13 cellular contexts compared by ENCODE assay signal in the genomic region with DNA sequence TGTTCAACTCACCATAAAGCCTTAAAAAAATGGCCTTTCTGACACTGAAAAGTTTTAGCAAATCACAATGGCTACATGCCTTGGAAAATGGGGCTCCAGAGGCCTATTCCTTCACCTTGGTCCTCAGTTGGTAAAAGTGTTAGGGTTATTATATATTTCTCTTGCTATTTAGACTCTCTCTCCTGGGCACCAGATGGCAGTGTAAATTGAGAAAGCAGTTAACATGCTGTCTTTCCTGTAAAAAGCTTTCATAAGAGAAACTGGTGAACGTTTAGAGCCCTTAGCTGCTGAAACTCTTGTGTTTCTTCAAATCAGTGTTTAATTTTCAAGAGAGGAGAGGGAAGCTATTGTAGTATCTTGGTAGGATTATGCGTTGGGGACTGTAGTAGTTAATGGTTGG.
A peak's percentile ranks its signal among the peaks of the same experiment; 100 is the strongest.
DNase-seq lines count a peak whose midpoint lies in the region; ATAC-seq and TF ChIP-seq lines count a peak whose summit lies in the region.
"Had no signal": no experiment of that assay in that cellular context is flagged by ENCODE, and none has a peak within 500 bp of the region (broad histone marks: within the 10 kb centered on the region; RNA-seq: fewer than 3 reads in every experiment).

No MANE protein-coding gene starts in this region.

- peak; percentile 25 for TF ChIP-seq CTCF in MCF 10A (IDR thresholded peaks at IDR 0.05; ENCODE audit: unreplicated experiment)
- TF ChIP-seq CTCF in breast epithelium (IDR thresholded peaks at IDR 0.05), result no peak
- peak; percentile 56 for TF ChIP-seq CTCF in choroid plexus epithelial cell (conservative IDR thresholded peaks at IDR 0.05; ENCODE audit: low read depth, low read length)
- TF ChIP-seq CTCF in Caco-2 (IDR thresholded peaks at IDR 0.05; ENCODE audit: insufficient read depth in 1 of 2, low read depth in 1 of 2, low read length in 1 of 2, severe bottlenecking in 1 of 2, unreplicated experiment in 1 of 2), result no peak

- CTCF ChIA-PET in MCF 10A (lab: Yijun Ruan, JAX) (interaction anchor here (0.6 to 1.4 kb wide), 10 partner anchors 11 to 1503 kb away, joined by 3 to 7 read pairs (median 3); no protein-coding TSS in a partner anchor), Caco-2 (lab: Charles Lee) (no interaction called here)

- H3K9me3 ChIP-seq in breast epithelium (no peaks in the 10 kb centered on the region), Caco-2 (no peaks in the 10 kb centered on the region)
- H3K9me3 ChIP-seq: BLaER1, thoracic aorta had no signal

- TF ChIP-seq POLR2A in breast epithelium (IDR thresholded peaks at IDR 0.05) (no peak), erythroblast (IDR thresholded peaks at IDR 0.05; ENCODE audit: low read length) (no peak)

- H3K4me1 Mint-ChIP-seq in MCF 10A (ENCODE audit: insufficient read depth, unreplicated experiment) (peaks cover 6% of the 10 kb centered on the region), Caco-2 (ENCODE audit: low read depth, unreplicated experiment) (no peaks in the 10 kb centered on the region)

- H3K4me1 ChIP-seq in breast epithelium (no peaks in the 10 kb centered on the region), Caco-2 (no peaks in the 10 kb centered on the region)

- DNase-seq in MCF 10A (ENCODE audit: unreplicated experiment) (peak; percentile 32), breast epithelium (ENCODE audit: low spot score in 2 of 2) (no peak), OCI-M1 (lab: John Stamatoyannopoulos, UW) (peak; percentile 23), choroid plexus epithelial cell (ENCODE audit: low read depth) (peak; percentile 68), erythroblast (lab: John Stamatoyannopoulos, UW) (no peak), Caco-2 (no peak)
- DNase-seq: NCI-H2029, T-helper 1 cell had no signal

- no peak overlapping the region for H3K4me3 Mint-ChIP-seq in MCF 10A (ENCODE audit: unreplicated experiment)
- H3K4me3 Mint-ChIP-seq in Caco-2 (ENCODE audit: unreplicated experiment), result no peak overlapping the region

- BruUV-seq in MCF 10A (replicated peaks; lab: Mats Ljungman, UMichigan), result no TSS peak
- no TSS peak for BruUV-seq in Caco-2 (replicated peaks; lab: Mats Ljungman, UMichigan)

- ATAC-seq in GM19023 (IDR thresholded peaks at IDR 0.05; ENCODE audit: unreplicated experiment) (no peak), HG02610 (IDR thresholded peaks at IDR 0.05; ENCODE audit: unreplicated experiment) (no peak)

- POLR2A ChIA-PET in MCF 10A (lab: Yijun Ruan, JAX), result no interaction called here
- POLR2A ChIA-PET in Caco-2 (lab: Charles Lee), result no interaction called here

- H3K27me3 Mint-ChIP-seq in MCF 10A (ENCODE audit: insufficient read depth, unreplicated experiment) (peaks cover 3% of the 10 kb centered on the region), Caco-2 (ENCODE audit: insufficient read depth, unreplicated experiment) (no peaks in the 10 kb centered on the region)

- intact Hi-C loops in MCF 10A (cut with micrococcal nuclease) (no loop called here), breast epithelium (cut with DNase I; ENCODE audit: low total_unique reads) (no loop called here), Caco-2 (cut with micrococcal nuclease; ENCODE audit: unreplicated experiment) (no loop called here)

- H3K27ac ChIP-seq in breast epithelium, result no peak overlapping the region
- H3K27ac ChIP-seq: BLaER1, thoracic aorta had no signal

- no peaks in the 10 kb centered on the region for H3K9me3 Mint-ChIP-seq in MCF 10A (ENCODE audit: unreplicated experiment)
- H3K9me3 Mint-ChIP-seq in Caco-2 (ENCODE audit: unreplicated experiment), result no peaks in the 10 kb centered on the region

- H3K36me3 ChIP-seq in breast epithelium (no peaks in the 10 kb centered on the region), Caco-2 (ENCODE audit: control insufficient read depth, insufficient read depth, low read length) (no peaks in the 10 kb centered on the region)
- H3K36me3 ChIP-seq: BLaER1, thoracic aorta had no signal

- no peaks in the 10 kb centered on the region for H3K36me3 Mint-ChIP-seq in MCF 10A (ENCODE audit: insufficient read depth, unreplicated experiment)
- H3K36me3 Mint-ChIP-seq in Caco-2 (ENCODE audit: insufficient read depth, unreplicated experiment), result no peaks in the 10 kb centered on the region

- no peaks in the 10 kb centered on the region for H3K27me3 ChIP-seq in breast epithelium
- no peaks in the 10 kb centered on the region for H3K27me3 ChIP-seq in Caco-2 (replicated peaks; ENCODE audit: control insufficient read depth, insufficient read depth, low read length)
- H3K27me3 ChIP-seq: BLaER1 had no signal

- no peak overlapping the region for H3K4me3 ChIP-seq in breast epithelium
- no peak overlapping the region for H3K4me3 ChIP-seq in choroid plexus epithelial cell (ENCODE audit: low read depth, low read length)
- no peak overlapping the region for H3K4me3 ChIP-seq in Caco-2 (ENCODE audit: low read depth, low read length)
- H3K4me3 ChIP-seq: BLaER1, lung, thoracic aorta had no signal

- H3K27ac Mint-ChIP-seq in MCF 10A (ENCODE audit: low read depth, unreplicated experiment), result no peak overlapping the region
- no peak overlapping the region for H3K27ac Mint-ChIP-seq in Caco-2 (ENCODE audit: unreplicated experiment)

Comparison
In these comparisons a context has a peak if more than half of its experiments do, and no peak if none do; other contexts are left out.
1. DNase-seq: peak in MCF 10A (single experiment), OCI-M1 (single experiment) and choroid plexus epithelial cell (single experiment); none in breast epithelium (0 of 2), erythroblast (0 of 2) and Caco-2 (0 of 2).
2. CTCF ChIP-seq: peak in MCF 10A (single experiment) and choroid plexus epithelial cell (single experiment); none in breast epithelium (0 of 3) and Caco-2 (0 of 2).